In the genomic region with DNA sequence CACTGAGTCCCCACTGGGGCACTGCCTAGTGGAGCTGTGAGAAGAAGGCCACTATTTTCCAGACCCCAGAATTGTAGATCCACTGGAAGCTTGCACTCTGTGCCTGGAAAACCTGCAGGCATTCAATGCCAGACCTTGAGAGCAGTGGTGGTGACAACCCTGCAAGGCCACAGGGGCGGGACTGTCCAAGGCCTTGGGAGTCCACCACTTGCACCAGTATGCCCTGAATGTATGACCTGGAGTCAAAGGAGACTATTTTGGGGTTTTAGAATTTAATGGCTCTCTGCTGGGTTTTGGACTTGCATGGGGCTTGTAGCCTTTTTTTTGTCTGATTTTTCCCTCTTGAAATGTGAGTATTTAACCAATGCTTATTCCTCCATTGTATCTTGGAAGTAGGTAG, we compare ENCODE assay signal across 34 cellular contexts.
"Had no signal": no experiment of that assay in that cellular context is flagged by ENCODE, and none has a peak within 500 bp of the region (broad histone marks: within the 10 kb centered on the region; RNA-seq: fewer than 3 reads in every experiment).

No MANE protein-coding gene starts in this region.

- DNase-seq: Karpas-422, Kasumi-1, MG63, MM.1S, MV-4-11, NCI-H1048, NCI-H1092, NCI-H1092 treated with DMSO at 0.1 percent for 48 hours, NCI-H1105, NCI-H1105 treated with DMSO at 0.1 percent for 48 hours, NCI-H1417, NCI-H1417 treated with DMSO at 0.1 percent for 48 hours, NCI-H1436, NCI-H1436 treated with DMSO at 0.1 percent for 48 hours, NCI-H146, NCI-H1694, NCI-H1694 treated with DMSO at 0.1 percent for 48 hours, NCI-H187, NCI-H187 treated with DMSO at 0.1 percent for 48 hours, NCI-H1930, NCI-H2029, NCI-H2029 treated with DMSO at 0.1 percent for 48 hours, NCI-H2081, NCI-H2081 treated with DMSO at 0.1 percent for 48 hours, NCI-H2107, NCI-H2171, NCI-H2171 treated with DMSO at 0.1 percent for 48 hours, NCI-H2227 treated with DMSO at 0.1 percent for 48 hours, NCI-H226, NCI-H345, NCI-H446, NCI-H446 treated with DMSO at 0.1 percent for 48 hours, NCI-H510A, NCI-H510A treated with DMSO at 0.1 percent for 48 hours had no signal
